In the genomic region with DNA sequence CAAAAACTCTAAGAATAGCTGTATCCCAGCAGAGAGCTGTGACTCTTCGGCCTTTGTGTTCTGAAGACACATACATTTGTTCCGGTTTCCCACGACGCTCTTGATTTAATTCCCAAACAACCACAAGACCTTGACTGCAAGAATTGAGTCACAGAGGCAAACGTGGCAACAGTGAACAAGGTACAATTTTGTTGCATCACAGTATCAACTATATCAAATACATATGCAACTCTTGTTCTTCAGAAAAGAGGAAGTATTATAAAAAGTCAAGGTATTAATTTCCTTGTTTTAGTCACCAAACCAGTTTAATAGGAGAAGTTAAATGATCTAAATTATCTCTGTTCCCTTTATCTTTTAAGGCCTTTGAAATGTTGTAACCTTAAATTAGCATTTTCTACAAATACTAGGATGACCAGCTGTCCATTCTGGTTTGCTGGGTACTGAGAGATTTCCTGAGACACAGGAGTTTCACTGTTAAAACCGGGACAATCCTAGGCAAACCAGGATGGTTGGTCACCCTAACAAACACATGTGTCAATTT, we compare ENCODE assay signal across 1 cellular context.
TF ChIP-seq lines count a peak whose summit lies in the region.

No MANE protein-coding gene starts in this region.

TF ChIP-seq in GM12878, 131 proteins besides CTCF, POLR2A, EP300 and RAD21 (continued from another document):
- TF ChIP-seq ZBED1 (IDR thresholded peaks at IDR 0.05; ENCODE audit: borderline replicate concordance) (0 out of 2 replicates have a peak, but pooled peaks have one; percentile 16), TCF12 (IDR thresholded peaks at IDR 0.05; ENCODE audit: low read depth, low read length) (0 out of 2 replicates have a peak, but pooled peaks have one; percentile 18), SPI1 (IDR thresholded peaks at IDR 0.05; ENCODE audit: borderline replicate concordance, insufficient read depth, low read depth, low read length) (peak; percentile 55; the same call in 1 of the 2 replicates), ZNF24 (IDR thresholded peaks at IDR 0.05) (peak; percentile 47; the same call in 1 of the 2 replicates), EED (IDR thresholded peaks at IDR 0.05; ENCODE audit: low read depth) (peak; percentile 88), CREB1 (IDR thresholded peaks at IDR 0.05; ENCODE audit: low read depth) (peak; percentile 74), MEF2B (IDR thresholded peaks at IDR 0.05; ENCODE audit: partially characterized antibody, poor library complexity, severe bottlenecking) (peak; percentile 50), MEF2A (IDR thresholded peaks at IDR 0.05; ENCODE audit: insufficient read depth, low read depth, low read length) (0 out of 2 replicates have a peak, but pooled peaks have one; percentile 10), POU2F2 (IDR thresholded peaks at IDR 0.05; ENCODE audit: borderline replicate concordance, low read depth, low read length) (peak; percentile 48; the same call in 1 of the 3 replicates), NBN (IDR thresholded peaks at IDR 0.05) (no peak; the same call in 1 of the 2 replicates), CREM (IDR thresholded peaks at IDR 0.05; ENCODE audit: low read depth) (peak; percentile 60; the same call in 1 of the 2 replicates), JUNB (IDR thresholded peaks at IDR 0.05) (peak; percentile 82), IKZF2 (IDR thresholded peaks at IDR 0.05) (peak; percentile 73 to 81), CEBPB (IDR thresholded peaks at IDR 0.05; ENCODE audit: borderline replicate concordance in 1 of 2, low read depth in 2 of 2, low read length in 2 of 2) (peak in 1 of 2 experiments; percentile 64; a peak in 1 of 4 replicates), SMARCA5 (IDR thresholded peaks at IDR 0.05) (peak; percentile 51; the same call in 1 of the 2 replicates), IKZF1 (conservative IDR thresholded peaks at IDR 0.05) (peak; percentile 60), GATAD2B (conservative IDR thresholded peaks at IDR 0.05; ENCODE audit: low read depth) (peak; percentile 30; the same call in 1 of the 2 replicates), DPF2 (IDR thresholded peaks at IDR 0.05) (peak; percentile 69; the same call in 1 of the 2 replicates), RUNX3 (IDR thresholded peaks at IDR 0.05; ENCODE audit: low read length) (peak; percentile 84), ASH2L (IDR thresholded peaks at IDR 0.05; ENCODE audit: borderline replicate concordance, low read depth) (no peak), SUPT20H (IDR thresholded peaks at IDR 0.05; ENCODE audit: borderline replicate concordance, control insufficient read depth, low read depth, low read length) (no peak), SMAD5 (IDR thresholded peaks at IDR 0.05; ENCODE audit: low read depth) (no peak), TCF7 (IDR thresholded peaks at IDR 0.05; ENCODE audit: borderline replicate concordance) (peak; percentile 48; the same call in 1 of the 2 replicates), ETV6 (conservative IDR thresholded peaks at IDR 0.05 in 1 of 2, IDR thresholded peaks at IDR 0.05 in 1 of 2; ENCODE audit: borderline replicate concordance in 1 of 2, low read depth in 1 of 2) (peak in 1 of 2 experiments; percentile 63; a peak in 1 of 4 replicates), TCF3 (IDR thresholded peaks at IDR 0.05; ENCODE audit: borderline replicate concordance, insufficient read depth, low read depth, low read length) (no peak), MTA2 (IDR thresholded peaks at IDR 0.05; ENCODE audit: low read depth) (peak; percentile 89), IRF4 (IDR thresholded peaks at IDR 0.05; ENCODE audit: low read depth, low read length) (peak; percentile 45; the same call in 1 of the 2 replicates)
- TF ChIP-seq, protein P1, sequence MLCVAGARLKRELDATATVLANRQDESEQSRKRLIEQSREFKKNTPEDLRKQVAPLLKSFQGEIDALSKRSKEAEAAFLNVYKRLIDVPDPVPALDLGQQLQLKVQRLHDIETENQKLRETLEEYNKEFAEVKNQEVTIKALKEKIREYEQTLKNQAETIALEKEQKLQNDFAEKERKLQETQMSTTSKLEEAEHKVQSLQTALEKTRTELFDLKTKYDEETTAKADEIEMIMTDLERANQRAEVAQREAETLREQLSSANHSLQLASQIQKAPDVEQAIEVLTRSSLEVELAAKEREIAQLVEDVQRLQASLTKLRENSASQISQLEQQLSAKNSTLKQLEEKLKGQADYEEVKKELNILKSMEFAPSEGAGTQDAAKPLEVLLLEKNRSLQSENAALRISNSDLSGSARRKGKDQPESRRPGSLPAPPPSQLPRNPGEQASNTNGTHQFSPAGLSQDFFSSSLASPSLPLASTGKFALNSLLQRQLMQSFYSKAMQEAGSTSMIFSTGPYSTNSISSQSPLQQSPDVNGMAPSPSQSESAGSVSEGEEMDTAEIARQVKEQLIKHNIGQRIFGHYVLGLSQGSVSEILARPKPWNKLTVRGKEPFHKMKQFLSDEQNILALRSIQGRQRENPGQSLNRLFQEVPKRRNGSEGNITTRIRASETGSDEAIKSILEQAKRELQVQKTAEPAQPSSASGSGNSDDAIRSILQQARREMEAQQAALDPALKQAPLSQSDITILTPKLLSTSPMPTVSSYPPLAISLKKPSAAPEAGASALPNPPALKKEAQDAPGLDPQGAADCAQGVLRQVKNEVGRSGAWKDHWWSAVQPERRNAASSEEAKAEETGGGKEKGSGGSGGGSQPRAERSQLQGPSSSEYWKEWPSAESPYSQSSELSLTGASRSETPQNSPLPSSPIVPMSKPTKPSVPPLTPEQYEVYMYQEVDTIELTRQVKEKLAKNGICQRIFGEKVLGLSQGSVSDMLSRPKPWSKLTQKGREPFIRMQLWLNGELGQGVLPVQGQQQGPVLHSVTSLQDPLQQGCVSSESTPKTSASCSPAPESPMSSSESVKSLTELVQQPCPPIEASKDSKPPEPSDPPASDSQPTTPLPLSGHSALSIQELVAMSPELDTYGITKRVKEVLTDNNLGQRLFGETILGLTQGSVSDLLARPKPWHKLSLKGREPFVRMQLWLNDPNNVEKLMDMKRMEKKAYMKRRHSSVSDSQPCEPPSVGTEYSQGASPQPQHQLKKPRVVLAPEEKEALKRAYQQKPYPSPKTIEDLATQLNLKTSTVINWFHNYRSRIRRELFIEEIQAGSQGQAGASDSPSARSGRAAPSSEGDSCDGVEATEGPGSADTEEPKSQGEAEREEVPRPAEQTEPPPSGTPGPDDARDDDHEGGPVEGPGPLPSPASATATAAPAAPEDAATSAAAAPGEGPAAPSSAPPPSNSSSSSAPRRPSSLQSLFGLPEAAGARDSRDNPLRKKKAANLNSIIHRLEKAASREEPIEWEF (IDR thresholded peaks at IDR 0.05; ENCODE audit: insufficient replicate concordance, low read depth, low read length), result peak; percentile 33
- TF ChIP-seq, protein P2, sequence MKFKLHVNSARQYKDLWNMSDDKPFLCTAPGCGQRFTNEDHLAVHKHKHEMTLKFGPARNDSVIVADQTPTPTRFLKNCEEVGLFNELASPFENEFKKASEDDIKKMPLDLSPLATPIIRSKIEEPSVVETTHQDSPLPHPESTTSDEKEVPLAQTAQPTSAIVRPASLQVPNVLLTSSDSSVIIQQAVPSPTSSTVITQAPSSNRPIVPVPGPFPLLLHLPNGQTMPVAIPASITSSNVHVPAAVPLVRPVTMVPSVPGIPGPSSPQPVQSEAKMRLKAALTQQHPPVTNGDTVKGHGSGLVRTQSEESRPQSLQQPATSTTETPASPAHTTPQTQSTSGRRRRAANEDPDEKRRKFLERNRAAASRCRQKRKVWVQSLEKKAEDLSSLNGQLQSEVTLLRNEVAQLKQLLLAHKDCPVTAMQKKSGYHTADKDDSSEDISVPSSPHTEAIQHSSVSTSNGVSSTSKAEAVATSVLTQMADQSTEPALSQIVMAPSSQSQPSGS (IDR thresholded peaks at IDR 0.05; ENCODE audit: low read length), result peak; percentile 86
- TF ChIP-seq, protein P3, sequence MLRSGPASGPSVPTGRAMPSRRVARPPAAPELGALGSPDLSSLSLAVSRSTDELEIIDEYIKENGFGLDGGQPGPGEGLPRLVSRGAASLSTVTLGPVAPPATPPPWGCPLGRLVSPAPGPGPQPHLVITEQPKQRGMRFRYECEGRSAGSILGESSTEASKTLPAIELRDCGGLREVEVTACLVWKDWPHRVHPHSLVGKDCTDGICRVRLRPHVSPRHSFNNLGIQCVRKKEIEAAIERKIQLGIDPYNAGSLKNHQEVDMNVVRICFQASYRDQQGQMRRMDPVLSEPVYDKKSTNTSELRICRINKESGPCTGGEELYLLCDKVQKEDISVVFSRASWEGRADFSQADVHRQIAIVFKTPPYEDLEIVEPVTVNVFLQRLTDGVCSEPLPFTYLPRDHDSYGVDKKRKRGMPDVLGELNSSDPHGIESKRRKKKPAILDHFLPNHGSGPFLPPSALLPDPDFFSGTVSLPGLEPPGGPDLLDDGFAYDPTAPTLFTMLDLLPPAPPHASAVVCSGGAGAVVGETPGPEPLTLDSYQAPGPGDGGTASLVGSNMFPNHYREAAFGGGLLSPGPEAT (IDR thresholded peaks at IDR 0.05; ENCODE audit: low read depth), result peak; percentile 27; the same call in 1 of the 2 replicates
- TF ChIP-seq, protein P4, sequence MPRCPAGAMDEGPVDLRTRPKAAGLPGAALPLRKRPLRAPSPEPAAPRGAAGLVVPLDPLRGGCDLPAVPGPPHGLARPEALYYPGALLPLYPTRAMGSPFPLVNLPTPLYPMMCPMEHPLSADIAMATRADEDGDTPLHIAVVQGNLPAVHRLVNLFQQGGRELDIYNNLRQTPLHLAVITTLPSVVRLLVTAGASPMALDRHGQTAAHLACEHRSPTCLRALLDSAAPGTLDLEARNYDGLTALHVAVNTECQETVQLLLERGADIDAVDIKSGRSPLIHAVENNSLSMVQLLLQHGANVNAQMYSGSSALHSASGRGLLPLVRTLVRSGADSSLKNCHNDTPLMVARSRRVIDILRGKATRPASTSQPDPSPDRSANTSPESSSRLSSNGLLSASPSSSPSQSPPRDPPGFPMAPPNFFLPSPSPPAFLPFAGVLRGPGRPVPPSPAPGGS (IDR thresholded peaks at IDR 0.05; ENCODE audit: borderline replicate concordance, insufficient read depth, low read depth, low read length, poor library complexity, severe bottlenecking), result peak; percentile 68
- TF ChIP-seq, protein P5, sequence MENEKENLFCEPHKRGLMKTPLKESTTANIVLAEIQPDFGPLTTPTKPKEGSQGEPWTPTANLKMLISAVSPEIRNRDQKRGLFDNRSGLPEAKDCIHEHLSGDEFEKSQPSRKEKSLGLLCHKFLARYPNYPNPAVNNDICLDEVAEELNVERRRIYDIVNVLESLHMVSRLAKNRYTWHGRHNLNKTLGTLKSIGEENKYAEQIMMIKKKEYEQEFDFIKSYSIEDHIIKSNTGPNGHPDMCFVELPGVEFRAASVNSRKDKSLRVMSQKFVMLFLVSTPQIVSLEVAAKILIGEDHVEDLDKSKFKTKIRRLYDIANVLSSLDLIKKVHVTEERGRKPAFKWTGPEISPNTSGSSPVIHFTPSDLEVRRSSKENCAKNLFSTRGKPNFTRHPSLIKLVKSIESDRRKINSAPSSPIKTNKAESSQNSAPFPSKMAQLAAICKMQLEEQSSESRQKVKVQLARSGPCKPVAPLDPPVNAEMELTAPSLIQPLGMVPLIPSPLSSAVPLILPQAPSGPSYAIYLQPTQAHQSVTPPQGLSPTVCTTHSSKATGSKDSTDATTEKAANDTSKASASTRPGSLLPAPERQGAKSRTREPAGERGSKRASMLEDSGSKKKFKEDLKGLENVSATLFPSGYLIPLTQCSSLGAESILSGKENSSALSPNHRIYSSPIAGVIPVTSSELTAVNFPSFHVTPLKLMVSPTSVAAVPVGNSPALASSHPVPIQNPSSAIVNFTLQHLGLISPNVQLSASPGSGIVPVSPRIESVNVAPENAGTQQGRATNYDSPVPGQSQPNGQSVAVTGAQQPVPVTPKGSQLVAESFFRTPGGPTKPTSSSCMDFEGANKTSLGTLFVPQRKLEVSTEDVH (IDR thresholded peaks at IDR 0.05; ENCODE audit: low read depth, partially characterized antibody), result no peak
TF ChIP-seq in GM12878: peak in this region for 27.
